ENCODE assay signal across 8 cellular contexts in the genomic region with DNA sequence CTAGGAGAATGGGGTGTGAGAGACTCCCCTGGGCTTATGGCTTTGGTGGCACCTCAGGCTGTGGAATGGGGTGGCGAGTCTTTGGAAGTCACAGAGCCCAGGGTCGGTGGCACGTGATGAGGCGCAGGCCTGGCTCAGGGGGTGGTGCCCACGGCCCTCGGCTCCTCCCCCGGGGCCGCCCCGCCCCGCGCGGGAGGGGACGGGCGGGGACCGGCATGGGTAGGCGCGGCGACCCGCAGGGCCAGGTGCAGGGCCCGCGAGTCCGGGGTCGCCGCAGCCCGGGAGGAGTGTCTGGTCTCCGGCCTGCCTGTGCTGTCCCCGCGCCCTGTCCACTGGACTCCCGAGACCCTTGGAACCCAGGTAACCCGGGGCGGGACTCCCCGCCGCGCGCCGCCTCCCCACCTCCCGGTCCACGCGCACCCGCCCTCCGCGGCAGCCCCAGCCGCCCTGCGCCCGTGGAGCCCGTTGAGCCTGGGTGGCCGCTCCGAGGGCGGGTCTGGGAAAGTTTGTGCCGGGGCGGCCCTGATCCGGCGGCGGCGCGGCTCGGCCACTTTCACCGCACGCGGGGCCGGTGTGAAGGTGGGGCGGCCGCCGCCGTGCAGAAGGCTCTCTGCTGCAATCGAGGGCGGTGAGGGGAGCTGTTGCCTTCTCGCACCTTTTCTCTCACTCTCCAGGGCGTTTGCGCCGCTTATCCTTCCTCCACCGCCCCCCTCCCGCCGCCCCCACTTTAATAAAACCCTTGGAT. TPM values are rescaled to one million over a fixed set of nuclear protein-coding genes. Genes with fewer than 3 reads are reported as not detected.
DNase-seq lines count a peak whose midpoint lies in the region; ATAC-seq and TF ChIP-seq lines count a peak whose summit lies in the region.

A gene with protein sequence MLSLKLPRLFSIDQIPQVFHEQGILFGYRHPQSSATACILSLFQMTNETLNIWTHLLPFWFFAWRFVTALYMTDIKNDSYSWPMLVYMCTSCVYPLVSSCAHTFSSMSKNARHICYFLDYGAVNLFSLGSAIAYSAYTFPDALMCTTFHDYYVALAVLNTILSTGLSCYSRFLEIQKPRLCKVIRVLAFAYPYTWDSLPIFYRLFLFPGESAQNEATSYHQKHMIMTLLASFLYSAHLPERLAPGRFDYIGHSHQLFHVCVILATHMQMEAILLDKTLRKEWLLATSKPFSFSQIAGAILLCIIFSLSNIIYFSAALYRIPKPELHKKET (plus strand): TSS at position 216 of the 745 bp plus-strand sequence. CDS start 61,169 bp downstream, outside the sequence.

- ATAC-seq in right cardiac atrium (peak; percentile 87 to 91), sciatic nerve (peak; percentile 64), HG02798 (IDR thresholded peaks at IDR 0.05; ENCODE audit: poor library complexity, unreplicated experiment) (no peak)

- intact Hi-C loops in right cardiac atrium (cut with DNase I): no loop called here
- intact Hi-C loops in sciatic nerve (cut with DNase I): no loop called here

- no peaks in the 10 kb centered on the region for H3K36me3 Mint-ChIP-seq in activated naive CD4-positive, alpha-beta T cell treated with anti-CD3 and anti-CD28 coated beads, Interleukin-2, amount 50 U/mL, for 24 hours

- peaks cover 32% of the 10 kb centered on the region for H3K27me3 Mint-ChIP-seq in activated naive CD4-positive, alpha-beta T cell treated with anti-CD3 and anti-CD28 coated beads, Interleukin-2, amount 50 U/mL, for 24 hours

- H3K27ac Mint-ChIP-seq in activated naive CD4-positive, alpha-beta T cell treated with anti-CD3 and anti-CD28 coated beads, Interleukin-2, amount 50 U/mL, for 24 hours: no peak within 1 kb of the TSS

- H3K27ac ChIP-seq in KMS-11 (no peak within 1 kb of the TSS), right cardiac atrium (ENCODE audit: low read length) (no peak within 1 kb of the TSS)

- peaks cover 3% of the 10 kb centered on the region for H3K4me1 Mint-ChIP-seq in activated naive CD4-positive, alpha-beta T cell treated with anti-CD3 and anti-CD28 coated beads, Interleukin-2, amount 50 U/mL, for 24 hours

- TF ChIP-seq CTCF in KMS-11 (conservative IDR thresholded peaks at IDR 0.05; ENCODE audit: low read depth, low read length): no peak

- H2AFZ ChIP-seq in KMS-11 (ENCODE audit: low read depth): peak within 1 kb of the TSS; percentile 59

- peak; percentile 68 for DNase-seq in Caki2 (ENCODE audit: low read depth)
- DNase-seq in right cardiac atrium: peak; percentile 41 to 80 (median 71)
- no peak for DNase-seq in sciatic nerve (ENCODE audit: low spot score)
- DNase-seq in SIG-M5 (lab: John Stamatoyannopoulos, UW): no peak
- no peak for DNase-seq in midbrain (lab: John Stamatoyannopoulos, UW)

- H3K4me2 ChIP-seq in KMS-11: peak within 1 kb of the TSS; percentile 29; the same call in 1 of the 2 replicates

- in situ Hi-C loops in Caki2 (cut with HindIII; ENCODE audit: low pct_unique_long_range_greater_than_20kb, low sequenced_read_pairs): no loop called here

- H3K27me3 ChIP-seq in KMS-11 (ENCODE audit: insufficient read depth, low read depth) (peaks cover 10% of the 10 kb centered on the region; the same call in 1 of the 2 replicates), right cardiac atrium (ENCODE audit: control insufficient read depth, insufficient read depth) (no peaks in the 10 kb centered on the region)

- H3K9me3 ChIP-seq in right cardiac atrium (ENCODE audit: control insufficient read depth, low read length): no peaks in the 10 kb centered on the region

- H3K9ac ChIP-seq in KMS-11: no peak within 1 kb of the TSS

- H3K36me3 ChIP-seq in KMS-11 (ENCODE audit: insufficient read depth): no peaks in the 10 kb centered on the region

- no peaks in the 10 kb centered on the region for H3K9me3 Mint-ChIP-seq in activated naive CD4-positive, alpha-beta T cell treated with anti-CD3 and anti-CD28 coated beads, Interleukin-2, amount 50 U/mL, for 24 hours

- H3K4me3 Mint-ChIP-seq in activated naive CD4-positive, alpha-beta T cell treated with anti-CD3 and anti-CD28 coated beads, Interleukin-2, amount 50 U/mL, for 24 hours: peak within 1 kb of the TSS; percentile 64

- H3K4me3 ChIP-seq in KMS-11 (IDR thresholded peaks at IDR 0.05; ENCODE audit: insufficient read depth, low read depth, low read length) (no peak within 1 kb of the TSS), right cardiac atrium (ENCODE audit: low read length) (peak within 1 kb of the TSS; percentile 61)

- no peaks in the 10 kb centered on the region for H3K4me1 ChIP-seq in KMS-11 (ENCODE audit: low read depth, poor library complexity, severe bottlenecking)
- no peaks in the 10 kb centered on the region for H3K4me1 ChIP-seq in right cardiac atrium (ENCODE audit: control insufficient read depth, insufficient read depth, low read length)

- H4K20me1 ChIP-seq in KMS-11 (ENCODE audit: insufficient read depth): no peaks in the 10 kb centered on the region

- under 1% methylated on average over 74 of the region's 74 CpGs for WGBS in right cardiac atrium

- no peaks in the 10 kb centered on the region for H3K79me2 ChIP-seq in KMS-11 (ENCODE audit: insufficient read depth, low read depth)

RNA-seq across cellular contexts. Expression of the gene that starts here (rescaled TPM):
- total RNA-seq in Caki2 (2014; rRNA removed; shearing (Covaris generic); ENCODE audit: low replicate concordance): 48.3 and 50.0 TPM in 2 replicates
- total RNA-seq in right cardiac atrium: 1 to 10 TPM in 2 of 4 donors, under 1 TPM in 2; 0.40 to 3.5 (median 0.89) TPM
- polyA plus RNA-seq in right cardiac atrium: 0.32 TPM
- 6.5 TPM for total RNA-seq in sciatic nerve

Comparison
In these comparisons a context has a peak if more than half of its experiments do, and no peak if none do; other contexts are left out.
1. DNase-seq: peak in Caki2 (single experiment) and right cardiac atrium (3 of 3); none in sciatic nerve (single experiment), SIG-M5 (single experiment) and midbrain (single experiment).